Comparison of ENCODE assay signal across 11 cellular contexts in genomic region chr15:51223771-51224229, GRCh38.
DNase-seq lines count a peak whose midpoint lies in the region; ATAC-seq, FAIRE-seq and TF ChIP-seq lines count a peak whose summit lies in the region.
"Had no signal": no experiment of that assay in that cellular context is flagged by ENCODE, and none has a peak within 500 bp of the region (broad histone marks: within the 10 kb centered on the region; RNA-seq: fewer than 3 reads in every experiment).

No MANE protein-coding gene starts in this region.

- H3K27ac ChIP-seq in IMR-90 (ENCODE audit: insufficient read depth, low read length): no peak overlapping the region
- H3K27ac ChIP-seq in astrocyte (ENCODE audit: low read depth, low read length): no peak overlapping the region
- H3K27ac ChIP-seq in MM.1S (ENCODE audit: low read length): no peak overlapping the region
- no peak overlapping the region for H3K27ac ChIP-seq in gastroesophageal sphincter

- BruUV-seq in IMR-90 (replicated peaks; lab: Mats Ljungman, UMichigan): no TSS peak

- no peaks in the 10 kb centered on the region for H3K36me3 Mint-ChIP-seq in astrocyte (ENCODE audit: low read depth, unreplicated experiment)

- H2AFZ ChIP-seq in IMR-90 (replicated peaks; ENCODE audit: low read length, poor library complexity) (no peak overlapping the region), astrocyte (ENCODE audit: low read depth, low read length) (no peak overlapping the region), MM.1S (ENCODE audit: low read length) (no peak overlapping the region)

- no peaks in the 10 kb centered on the region for H3K36me3 ChIP-seq in IMR-90 (ENCODE audit: control insufficient read depth, insufficient read depth, low read length)
- H3K36me3 ChIP-seq in astrocyte (ENCODE audit: insufficient read depth, low read length): no peaks in the 10 kb centered on the region
- no peaks in the 10 kb centered on the region for H3K36me3 ChIP-seq in MM.1S (replicated peaks; ENCODE audit: insufficient read depth, low read length)
- H3K36me3 ChIP-seq in gastroesophageal sphincter: no peaks in the 10 kb centered on the region
- H3K36me3 ChIP-seq: adrenal gland had no signal

- dilution Hi-C loops in IMR-90 (cut with HindIII; ENCODE audit: low sequenced_read_pairs, unreplicated experiment): no loop called here

- H3K9ac ChIP-seq in IMR-90 (ENCODE audit: low read depth, low read length) (no peak overlapping the region), astrocyte (ENCODE audit: low read length) (no peak overlapping the region), MM.1S (ENCODE audit: low read length) (no peak overlapping the region)

- POLR2A ChIA-PET in IMR-90 (lab: Charles Lee; ENCODE audit: unreplicated experiment): no interaction called here

- H3K4me1 Mint-ChIP-seq in astrocyte (ENCODE audit: low read depth, unreplicated experiment): peaks cover 25% of the 10 kb centered on the region

- H3K27ac Mint-ChIP-seq in astrocyte (ENCODE audit: unreplicated experiment): no peak overlapping the region

- CTCF ChIA-PET in IMR-90 (lab: Yijun Ruan, JAX): interaction anchor here (1.9 kb wide), 1 partner anchor 61 kb away, joined by 6 read pairs; no protein-coding TSS in a partner anchor

- peak; percentile 25 for ATAC-seq in IMR-90 (ENCODE audit: low read depth)
- no peak for ATAC-seq in HG03432 (IDR thresholded peaks at IDR 0.05; ENCODE audit: unreplicated experiment)
- ATAC-seq in HG02623 (IDR thresholded peaks at IDR 0.05; ENCODE audit: unreplicated experiment): no peak
- ATAC-seq in gastroesophageal sphincter: no peak
- ATAC-seq: activated CD4-positive, CD25-positive, alpha-beta regulatory T cell treated with anti-CD3 and anti-CD28 coated beads, Interleukin-2, amount 50 U/mL, for 24 hours had no signal

- no peak overlapping the region for H3K4ac ChIP-seq in IMR-90 (ENCODE audit: low read depth, low read length)

- H3K4me1 ChIP-seq in IMR-90 (ENCODE audit: control insufficient read depth, insufficient read depth, low read length) (peaks cover 12% of the 10 kb centered on the region), astrocyte (ENCODE audit: insufficient read depth, low read length) (peaks cover 21% of the 10 kb centered on the region), MM.1S (ENCODE audit: low read length) (peaks cover 12% of the 10 kb centered on the region), gastroesophageal sphincter (peaks cover 0 to 3% (median 0%) of the 10 kb centered on the region in 3 donors)

- H3K9me2 ChIP-seq in MM.1S (replicated peaks; ENCODE audit: insufficient read depth, low read length): no peaks in the 10 kb centered on the region

- H2AK9ac ChIP-seq in IMR-90 (replicated peaks; ENCODE audit: low read depth, low read length, poor library complexity): no peak overlapping the region

- H2BK15ac ChIP-seq in IMR-90 (ENCODE audit: low read depth, low read length): no peak overlapping the region; the same call in 2 of the 3 replicates

- no peaks in the 10 kb centered on the region for H3K27me3 Mint-ChIP-seq in astrocyte (ENCODE audit: low read depth, unreplicated experiment)

- peaks cover 13% of the 10 kb centered on the region for H3K9me1 ChIP-seq in IMR-90 (ENCODE audit: insufficient read depth, low read length)

- peak; percentile 88 for FAIRE-seq in astrocyte (lab: Jason Lieb, UNC)

- no peak overlapping the region for H2BK5ac ChIP-seq in IMR-90 (ENCODE audit: low read depth, low read length, poor library complexity, severe bottlenecking)

- H2AK5ac ChIP-seq in IMR-90 (ENCODE audit: low read depth, low read length): no peak overlapping the region

- peak; percentile 85 for DNase-seq in AG20443 (ENCODE audit: low spot score)
- peak; percentile 66 for DNase-seq in IMR-90
- peak; percentile 84 for DNase-seq in astrocyte (ENCODE audit: low read depth)
- peak; percentile 17 to 85 for DNase-seq in lung microvascular endothelial cell (ENCODE audit: low read depth in 2 of 2)
- no peak for DNase-seq in MM.1S
- DNase-seq: NCI-H510A had no signal

- no peak for TF ChIP-seq POLR2A in IMR-90 (IDR thresholded peaks at IDR 0.05; ENCODE audit: low read depth, low read length)
- TF ChIP-seq POLR2A in gastroesophageal sphincter (IDR thresholded peaks at IDR 0.05): no peak

- no peak overlapping the region for H3K4me3 Mint-ChIP-seq in astrocyte (ENCODE audit: unreplicated experiment)

- H3K27me3 ChIP-seq in IMR-90 (ENCODE audit: control insufficient read depth, insufficient read depth, low read length) (no peaks in the 10 kb centered on the region; the same call in 1 of the 2 replicates), astrocyte (ENCODE audit: insufficient read depth, low read length) (no peaks in the 10 kb centered on the region), MM.1S (replicated peaks; ENCODE audit: insufficient read depth, low read length) (no peaks in the 10 kb centered on the region), gastroesophageal sphincter (no peaks in the 10 kb centered on the region)
- H3K27me3 ChIP-seq: adrenal gland had no signal

- H3K23ac ChIP-seq in IMR-90 (ENCODE audit: low read depth, low read length): no peak overlapping the region

- H4K5ac ChIP-seq in IMR-90 (ENCODE audit: low read depth, low read length): no peak overlapping the region

- no peak overlapping the region for H3K18ac ChIP-seq in IMR-90 (ENCODE audit: low read depth, low read length)

- H4K8ac ChIP-seq in IMR-90 (ENCODE audit: low read depth in 2 of 2, low read length in 2 of 2): 0 out of 4 replicates have a peak overlapping the region, but pooled peaks of 1 of the 2 experiments have one; percentile 4

- peak overlapping the region; percentile 55; the same call in 1 of the 2 replicates for H2BK120ac ChIP-seq in IMR-90 (ENCODE audit: low read depth, low read length)

- no peaks in the 10 kb centered on the region for H3K9me3 Mint-ChIP-seq in astrocyte (ENCODE audit: unreplicated experiment)

- H3K4me2 ChIP-seq in IMR-90 (ENCODE audit: low read depth, low read length) (no peak overlapping the region), astrocyte (ENCODE audit: low read length) (peak overlapping the region; percentile 49), MM.1S (ENCODE audit: low read depth, low read length) (no peak overlapping the region)

- no peak overlapping the region for H4K91ac ChIP-seq in IMR-90 (ENCODE audit: insufficient read depth, low read depth, low read length)

- H3K56ac ChIP-seq in IMR-90 (ENCODE audit: extremely low read depth, insufficient read depth, low read length): no peak overlapping the region

- TF ChIP-seq CTCF in IMR-90 (conservative IDR thresholded peaks at IDR 0.05; ENCODE audit: low read depth, low read length) (no peak), astrocyte (IDR thresholded peaks at IDR 0.05; ENCODE audit: insufficient read depth, low read depth, low read length) (no peak), MM.1S (IDR thresholded peaks at IDR 0.05; ENCODE audit: low read length) (no peak), gastroesophageal sphincter (IDR thresholded peaks at IDR 0.05) (no peak)

- H3K4me3 ChIP-seq in IMR-90 (ENCODE audit: insufficient read depth, low read depth, low read length) (no peak overlapping the region), astrocyte (ENCODE audit: insufficient read depth, low read depth, low read length) (peak overlapping the region; percentile 1), MM.1S (ENCODE audit: low read length) (no peak overlapping the region), gastroesophageal sphincter (no peak overlapping the region)
- H3K4me3 ChIP-seq: adrenal gland had no signal

- H3K79me1 ChIP-seq in IMR-90 (ENCODE audit: low read depth in 1 of 2, low read length in 2 of 2): no peaks in the 10 kb centered on the region

- intact Hi-C loops in IMR-90 (cut with micrococcal nuclease): no loop called here

- H4K20me1 ChIP-seq in IMR-90 (ENCODE audit: insufficient read depth, low read length) (no peaks in the 10 kb centered on the region), astrocyte (ENCODE audit: insufficient read depth, low read length) (no peaks in the 10 kb centered on the region), MM.1S (ENCODE audit: insufficient read depth, low read length) (no peaks in the 10 kb centered on the region)

- no CpG with 5 or more reads among the region's 3 CpGs for WGBS in IMR-90 (ENCODE audit: extremely low coverage in 2 of 2, insufficient read length in 1 of 2), 2 experiments
- WGBS in gastroesophageal sphincter (ENCODE audit: low coverage in 1 of 2), 2 donors: 71 to 88% methylated on average over 2 to 3 of the region's 3 CpGs

- H2BK20ac ChIP-seq in IMR-90 (ENCODE audit: low read depth, low read length): no peak overlapping the region

- no peaks in the 10 kb centered on the region for H3F3A ChIP-seq in MM.1S (ENCODE audit: insufficient read depth, low read length)

- 0 out of 2 replicates have a peak overlapping the region, but pooled peaks have one; percentile 3 for H3K14ac ChIP-seq in IMR-90 (replicated peaks; ENCODE audit: low read depth, low read length)

- TF ChIP-seq RAD21 in IMR-90 (IDR thresholded peaks at IDR 0.05; ENCODE audit: low read length): no peak

- H3K9me3 ChIP-seq in IMR-90 (ENCODE audit: control insufficient read depth, insufficient read depth, low read length): no peaks in the 10 kb centered on the region
- H3K9me3 ChIP-seq in astrocyte (ENCODE audit: insufficient read depth, low read depth, low read length): no peaks in the 10 kb centered on the region
- no peaks in the 10 kb centered on the region for H3K9me3 ChIP-seq in MM.1S (replicated peaks; ENCODE audit: insufficient read depth, low read length)
- H3K9me3 ChIP-seq in gastroesophageal sphincter: no peaks in the 10 kb centered on the region
- H3K9me3 ChIP-seq: adrenal gland had no signal

- no peak for TF ChIP-seq EP300 in gastroesophageal sphincter (IDR thresholded peaks at IDR 0.05)

- H3K79me2 ChIP-seq in astrocyte (ENCODE audit: insufficient read depth, low read length) (no peaks in the 10 kb centered on the region), MM.1S (ENCODE audit: low read length) (no peaks in the 10 kb centered on the region)

- in situ Hi-C loops in IMR-90 (cut with MboI; ENCODE audit: low sequenced_read_pairs): no loop called here

TF ChIP-seq in IMR-90, 13 proteins besides CTCF, POLR2A, EP300 and RAD21 (continues in another document):
- TF ChIP-seq USF2 (IDR thresholded peaks at IDR 0.05; ENCODE audit: low read depth, low read length) (no peak), BHLHE40 (IDR thresholded peaks at IDR 0.05; ENCODE audit: low read depth, low read length) (no peak), MAFK (IDR thresholded peaks at IDR 0.05; ENCODE audit: low read depth, low read length) (no peak), MAZ (IDR thresholded peaks at IDR 0.05; ENCODE audit: borderline replicate concordance, low read depth, low read length) (no peak), CEBPB (IDR thresholded peaks at IDR 0.05; ENCODE audit: low read depth, low read length) (no peak; the same call in 1 of the 2 replicates)
